ENCODE assay signal across 10 cellular contexts in the genomic region with DNA sequence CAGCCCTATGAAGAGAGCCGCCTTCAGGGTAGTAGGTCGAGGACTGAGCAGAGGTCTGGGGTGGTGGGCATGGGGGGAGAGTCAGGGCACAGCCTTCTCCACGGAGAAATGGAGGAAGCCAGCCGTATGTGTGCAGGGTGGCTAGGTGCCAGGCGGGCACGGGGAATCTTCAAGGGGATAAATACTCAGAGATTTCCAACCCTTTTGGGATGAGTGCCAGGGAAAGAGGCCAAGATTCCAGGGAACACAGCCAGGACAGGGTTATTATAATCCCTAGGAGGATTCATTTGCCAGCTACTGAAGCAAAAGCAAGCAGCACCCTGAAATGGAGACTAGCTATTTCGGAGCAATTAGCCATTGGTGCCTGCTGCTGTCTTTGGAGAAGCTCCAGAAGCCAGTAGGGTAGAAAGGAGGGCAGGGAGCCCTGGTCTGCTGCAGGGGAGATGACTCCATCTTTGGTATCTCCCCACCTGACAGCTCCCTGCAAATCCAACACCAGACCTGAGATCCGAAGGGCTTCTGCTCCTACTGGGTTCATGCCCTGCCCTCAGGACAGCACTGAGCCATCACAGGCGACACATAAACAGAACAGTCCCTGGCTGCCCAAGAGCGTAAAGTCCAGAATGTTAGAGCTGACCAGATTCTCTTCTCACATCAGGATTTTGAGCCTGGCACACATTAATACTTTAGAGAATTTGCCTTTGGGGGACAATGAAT.
DNase-seq lines count a peak whose midpoint lies in the region; ATAC-seq, FAIRE-seq and TF ChIP-seq lines count a peak whose summit lies in the region.
"Had no signal": no experiment of that assay in that cellular context is flagged by ENCODE, and none has a peak within 500 bp of the region (broad histone marks: within the 10 kb centered on the region; RNA-seq: fewer than 3 reads in every experiment).

No MANE protein-coding gene starts in this region.

- 10% methylated on average over 6 of the region's 10 CpGs for whole genome bisulfite sequencing in mammary epithelial cell (ENCODE audit: low coverage, missing lambda C conversion rate)

- peaks cover 12% of the 10 kb centered on the region for H3K27me3 Mint-ChIP-seq in MCF 10A (ENCODE audit: insufficient read depth, unreplicated experiment)

- dilution Hi-C loops in mammary epithelial cell (cut with HindIII; ENCODE audit: low sequenced_read_pairs): no loop called here

- no peak for TF ChIP-seq CTCF in MCF 10A (IDR thresholded peaks at IDR 0.05; ENCODE audit: unreplicated experiment)
- TF ChIP-seq CTCF in mammary epithelial cell (conservative IDR thresholded peaks at IDR 0.05 in 1 of 2, IDR thresholded peaks at IDR 0.05 in 1 of 2; ENCODE audit: extremely low read depth in 1 of 2, insufficient read depth in 1 of 2, low read depth in 1 of 2, low read length in 2 of 2): no peak
- TF ChIP-seq CTCF in astrocyte of the cerebellum (IDR thresholded peaks at IDR 0.05; ENCODE audit: low read depth, low read length, missing control alignments): no peak

- FAIRE-seq in urothelium cell line (lab: Jason Lieb, UNC): no peak
- FAIRE-seq: A549 had no signal

- intact Hi-C loops in MCF 10A (cut with micrococcal nuclease): no loop called here
- intact Hi-C loops in mammary epithelial cell (cut with micrococcal nuclease): no loop called here

- H3K27me3 ChIP-seq in mammary epithelial cell (ENCODE audit: insufficient read depth, low read length): no peaks in the 10 kb centered on the region

- in situ Hi-C loops in mammary epithelial cell (cut with MboI; ENCODE audit: low sequenced_read_pairs in 2 of 2) (no loop called here), astrocyte of the cerebellum (cut with HindIII; ENCODE audit: low sequenced_read_pairs) (no loop called here)

- H3K9ac ChIP-seq in mammary epithelial cell (ENCODE audit: insufficient read depth, low read length): no peak overlapping the region

- no peaks in the 10 kb centered on the region for H4K20me1 ChIP-seq in mammary epithelial cell (ENCODE audit: insufficient read depth, low read length)

- CTCF ChIA-PET in MCF 10A (lab: Yijun Ruan, JAX) (interaction anchor here (0.6 to 0.7 kb wide), 2 partner anchors 57 to 719 kb away, joined by 3 to 5 read pairs; no protein-coding TSS in a partner anchor), mammary epithelial cell (lab: Charles Lee; ENCODE audit: low non-redundant PET) (no interaction called here)

- no peak overlapping the region for H3K4me2 ChIP-seq in mammary epithelial cell (ENCODE audit: insufficient read depth, low read depth, low read length)
- H3K4me2 ChIP-seq: A549 had no signal

- ATAC-seq in GM18861 (IDR thresholded peaks at IDR 0.05; ENCODE audit: unreplicated experiment): no peak
- ATAC-seq: A549 had no signal

- H3K27ac ChIP-seq in mammary epithelial cell (ENCODE audit: insufficient read depth, low read depth, low read length): no peak overlapping the region
- H3K27ac ChIP-seq: A549 had no signal

- H3K4me1 ChIP-seq in mammary epithelial cell (ENCODE audit: insufficient read depth, low read length): no peaks in the 10 kb centered on the region
- H3K4me1 ChIP-seq: A549 had no signal

- H3K4me3 ChIP-seq in mammary epithelial cell (replicated peaks in 1 of 3; ENCODE audit: insufficient read depth in 1 of 3, low read depth in 2 of 3, low read length in 3 of 3): no peak overlapping the region
- no peak overlapping the region for H3K4me3 ChIP-seq in astrocyte of the cerebellum (ENCODE audit: low read depth, low read length)
- H3K4me3 ChIP-seq: A549 had no signal

- H3K36me3 Mint-ChIP-seq in MCF 10A (ENCODE audit: insufficient read depth, unreplicated experiment): no peaks in the 10 kb centered on the region

- no TSS peak for BruUV-seq in MCF 10A (replicated peaks; lab: Mats Ljungman, UMichigan)
- no TSS peak for BruUV-seq in mammary epithelial cell (replicated peaks; lab: Mats Ljungman, UMichigan)

- H3K4me3 Mint-ChIP-seq in MCF 10A (ENCODE audit: unreplicated experiment): no peak overlapping the region

- no peak overlapping the region for H2AFZ ChIP-seq in mammary epithelial cell (ENCODE audit: low read depth, low read length)

- H3K27ac Mint-ChIP-seq in MCF 10A (ENCODE audit: low read depth, unreplicated experiment): no peak overlapping the region

- no peaks in the 10 kb centered on the region for H3K9me3 ChIP-seq in mammary epithelial cell (replicated peaks; ENCODE audit: insufficient read depth, low read length)
- H3K9me3 ChIP-seq: A549 had no signal

- POLR2A ChIA-PET in MCF 10A (lab: Yijun Ruan, JAX): interaction anchor here (0.6 kb wide), 1 partner anchor 263 kb away, joined by 3 read pairs; no protein-coding TSS in a partner anchor

- no peaks in the 10 kb centered on the region for H3K36me3 ChIP-seq in mammary epithelial cell (ENCODE audit: insufficient read depth, low read length)

- H3K79me2 ChIP-seq in mammary epithelial cell (ENCODE audit: insufficient read depth, low read length): no peaks in the 10 kb centered on the region

- H3K4me1 Mint-ChIP-seq in MCF 10A (ENCODE audit: insufficient read depth, unreplicated experiment): no peaks in the 10 kb centered on the region

- DNase-seq in MCF 10A (ENCODE audit: unreplicated experiment): peak; percentile 87
- DNase-seq in mammary epithelial cell: no peak
- peak; percentile 57 for DNase-seq in astrocyte of the cerebellum (ENCODE audit: low read depth)
- peak; percentile 49 for DNase-seq in inferior parietal cortex (ENCODE audit: extremely low spot score)
- peak; percentile 71 for DNase-seq in urothelium cell line (ENCODE audit: low spot score)
- no peak for DNase-seq in activated CD4-positive, alpha-beta T cell treated with anti-CD3 and anti-CD28 coated beads for 48 hours
- no peak for DNase-seq in dermis blood vessel endothelial cell
- DNase-seq: mesendoderm had no signal

- peaks cover 19% of the 10 kb centered on the region for H3K9me3 Mint-ChIP-seq in MCF 10A (ENCODE audit: unreplicated experiment)

Comparison
In these comparisons a context has a peak if more than half of its experiments do, and no peak if none do; other contexts are left out.
1. DNase-seq: peak in MCF 10A (single experiment), astrocyte of the cerebellum (single experiment), inferior parietal cortex (single experiment) and urothelium cell line (single experiment); none in mammary epithelial cell (single experiment), activated CD4-positive, alpha-beta T cell treated with anti-CD3 and anti-CD28 coated beads for 48 hours (single experiment) and dermis blood vessel endothelial cell (single experiment).